Comparison of ENCODE assay signal across 13 cellular contexts in the genomic region with DNA sequence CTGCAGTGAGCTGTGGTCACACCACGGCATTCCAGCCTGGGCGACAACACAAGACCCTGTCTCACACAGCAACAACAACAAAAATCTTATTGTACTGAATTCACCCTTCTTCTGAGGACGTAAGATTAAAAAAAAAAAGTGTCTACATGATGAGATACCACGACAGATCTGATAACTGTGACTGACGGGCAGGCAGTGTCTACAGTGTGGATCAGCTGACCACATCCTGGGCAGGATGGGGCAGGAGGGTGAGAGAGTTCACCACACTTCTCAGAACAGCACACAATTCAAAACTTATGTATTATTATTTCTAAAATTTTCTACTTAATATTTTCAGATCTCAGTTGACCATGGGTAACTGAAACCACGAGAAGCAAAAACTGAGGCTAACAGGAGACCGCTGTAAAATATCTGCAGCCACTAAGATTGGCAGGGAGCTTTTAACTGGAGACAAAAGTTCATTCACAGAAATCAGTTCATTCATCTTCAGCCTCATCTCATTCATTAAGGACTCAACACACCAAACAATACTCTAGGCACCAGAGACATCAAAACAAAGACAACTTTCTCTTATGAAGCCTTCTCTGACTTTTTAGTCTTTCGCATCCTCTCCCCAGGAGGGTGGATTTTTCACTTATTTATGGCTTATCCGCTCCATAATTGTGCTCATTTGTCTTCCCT. TPM values are rescaled to one million over a fixed set of nuclear protein-coding genes. Genes with fewer than 3 reads are reported as not detected.
DNase-seq lines count a peak whose midpoint lies in the region; ATAC-seq, FAIRE-seq and TF ChIP-seq lines count a peak whose summit lies in the region.
"Had no signal": no experiment of that assay in that cellular context is flagged by ENCODE, and none has a peak within 500 bp of the region (broad histone marks: within the 10 kb centered on the region; RNA-seq: fewer than 3 reads in every experiment).

No MANE protein-coding gene starts in this region.

- peaks cover 11% of the 10 kb centered on the region for H3K27me3 ChIP-seq in CD4-positive, CD25-positive, alpha-beta regulatory T cell (ENCODE audit: control insufficient read depth, insufficient read depth, low read length)

- H3K36me3 Mint-ChIP-seq in CD4-positive, CD25-positive, alpha-beta regulatory T cell = peaks cover 3% of the 10 kb centered on the region
- no peaks in the 10 kb centered on the region for H3K36me3 Mint-ChIP-seq in immature natural killer cell

- H3K4me3 Mint-ChIP-seq in CD4-positive, CD25-positive, alpha-beta regulatory T cell = no peak overlapping the region
- H3K4me3 Mint-ChIP-seq in immature natural killer cell = peak overlapping the region; percentile 16 to 62 (median 42)

- H3K27me3 Mint-ChIP-seq in CD4-positive, CD25-positive, alpha-beta regulatory T cell = peaks cover 10% of the 10 kb centered on the region
- H3K27me3 Mint-ChIP-seq in immature natural killer cell (ENCODE audit: low read depth in 3 of 3) = peaks cover 4 to 14% (median 8%) of the 10 kb centered on the region in 3 donors

- peak overlapping the region in 2 of 3 donors; percentile 44 to 52 for H3K27ac Mint-ChIP-seq in CD4-positive, CD25-positive, alpha-beta regulatory T cell
- H3K27ac Mint-ChIP-seq in immature natural killer cell = peak overlapping the region; percentile 6 to 92 (median 74)

- H3K4me3 ChIP-seq in CD4-positive, CD25-positive, alpha-beta regulatory T cell (ENCODE audit: low read depth, low read length) = no peak overlapping the region

- no peaks in the 10 kb centered on the region for H3K36me3 ChIP-seq in CD4-positive, CD25-positive, alpha-beta regulatory T cell (ENCODE audit: control insufficient read depth, insufficient read depth, low read length)

- H3K9me3 Mint-ChIP-seq in CD4-positive, CD25-positive, alpha-beta regulatory T cell = peaks cover 0 to 4% (median 0%) of the 10 kb centered on the region in 7 donors
- H3K9me3 Mint-ChIP-seq in immature natural killer cell = no peaks in the 10 kb centered on the region

- DNase-seq in CD4-positive, CD25-positive, alpha-beta regulatory T cell = peak in 2 of 3 donors; percentile 39 to 79
- peak; percentile 78 for DNase-seq in COLO829 (ENCODE audit: low spot score)
- peak; percentile 9 for DNase-seq in T-helper 22 cell (ENCODE audit: low read depth)
- peak; percentile 71 to 73 (median 71) for DNase-seq in immature natural killer cell
- DNase-seq in mesenteric fat pad (ENCODE audit: low spot score) = no peak
- DNase-seq in effector CD4-positive, alpha-beta T cell = no peak
- no peak for DNase-seq in GM12892 (ENCODE audit: insufficient read length)
- no peak for DNase-seq in retina
- DNase-seq: activated CD8-positive, alpha-beta memory T cell treated with anti-CD3 and anti-CD28 coated beads, Interleukin-2, amount 50 U/mL, for 48 hours; NCI-H1436 treated with DMSO at 0.1 percent for 48 hours; right cardiac atrium; stimulated activated CD4-positive, alpha-beta T cell treated with anti-CD3 and anti-CD28 coated beads, Interleukin-1b, Interleukin-23, amount 100 ng/mL, for 48 hours had no signal

- ATAC-seq in CD4-positive, CD25-positive, alpha-beta regulatory T cell (ENCODE audit: low read depth in 2 of 2) = peak; percentile 89 to 94
- ATAC-seq: right cardiac atrium had no signal

- no peak overlapping the region for H3K27ac ChIP-seq in CD4-positive, CD25-positive, alpha-beta regulatory T cell (ENCODE audit: insufficient read depth, low read length, poor library complexity, severe bottlenecking)

- no peak for TF ChIP-seq POLR2A in GM12892 (IDR thresholded peaks at IDR 0.05; ENCODE audit: low read depth, low read length)

- peaks cover 11% of the 10 kb centered on the region for H3K4me1 ChIP-seq in CD4-positive, CD25-positive, alpha-beta regulatory T cell (ENCODE audit: control insufficient read depth, insufficient read depth, low read length, poor library complexity, severe bottlenecking)

- peaks cover 6 to 13% (median 10%) of the 10 kb centered on the region in 4 donors for H3K4me1 Mint-ChIP-seq in CD4-positive, CD25-positive, alpha-beta regulatory T cell
- H3K4me1 Mint-ChIP-seq in immature natural killer cell = peaks cover 15 to 26% of the 10 kb centered on the region in 2 donors

- FAIRE-seq in GM12892 (lab: Jason Lieb, UNC) = no peak
- FAIRE-seq: frontal cortex had no signal

- H3K9me3 ChIP-seq in CD4-positive, CD25-positive, alpha-beta regulatory T cell (ENCODE audit: control insufficient read depth in 2 of 2, low read length in 2 of 2) = no peaks in the 10 kb centered on the region

RNA-seq across cellular contexts. Expression of a gene that starts 15.7 kb away (rescaled TPM):
- total RNA-seq in CD4-positive, CD25-positive, alpha-beta regulatory T cell = not detected
- under 1 TPM in 1 of 4 donors, not detected in 3; 0.03 TPM for polyA plus RNA-seq in CD4-positive, CD25-positive, alpha-beta regulatory T cell
- polyA plus RNA-seq in immature natural killer cell = under 1 TPM in 1 of 3 donors, not detected in 2; 0.09 TPM
- total RNA-seq in mesenteric fat pad = 11.9 TPM
- polyA plus RNA-seq in GM12892 (2012; ENCODE audit: missing spikeins) = 0.25 TPM

Comparison
In these comparisons a context has a peak if more than half of its experiments do, and no peak if none do; other contexts are left out.
1. DNase-seq: peak in CD4-positive, CD25-positive, alpha-beta regulatory T cell (2 of 3), COLO829 (single experiment), T-helper 22 cell (single experiment) and immature natural killer cell (3 of 3); none in mesenteric fat pad (single experiment), effector CD4-positive, alpha-beta T cell (single experiment), GM12892 (single experiment) and retina (single experiment).
2. H3K4me3 Mint-ChIP-seq: peak in immature natural killer cell (5 of 5); none in CD4-positive, CD25-positive, alpha-beta regulatory T cell (0 of 4).
3. RNA of a gene that starts 15.7 kb away (total RNA-seq): 11.9 TPM in mesenteric fat pad (single experiment); not detected in CD4-positive, CD25-positive, alpha-beta regulatory T cell (single experiment); every median in the first group is over 10 times any median in the second.